ENCODE assay signal across 9 cellular contexts in genomic region chr1:94094466-94095111, GRCh38. TPM values are rescaled to one million over a fixed set of nuclear protein-coding genes. Genes with fewer than 3 reads are reported as not detected.
DNase-seq lines count a peak whose midpoint lies in the region; TF ChIP-seq lines count a peak whose summit lies in the region.
"Had no signal": no experiment of that assay in that cellular context is flagged by ENCODE, and none has a peak within 500 bp of the region (broad histone marks: within the 10 kb centered on the region; RNA-seq: fewer than 3 reads in every experiment).

No MANE protein-coding gene starts in this region.

- H3K9me3 ChIP-seq in KOPT-K1 (ENCODE audit: insufficient read depth, low read length, poor library complexity, severe bottlenecking) (no peaks in the 10 kb centered on the region), testis (no peaks in the 10 kb centered on the region)

- TF ChIP-seq POLR2A in testis (IDR thresholded peaks at IDR 0.05): no peak

- DNase-seq in dedifferentiated amniotic fluid mesenchymal stem cell (ENCODE audit: extremely low spot score) (peak; percentile 44), lung microvascular endothelial cell (ENCODE audit: low read depth in 2 of 2) (peak; percentile 86 to 95), testis (peak; percentile 55), UCSD-AML1 (lab: John Stamatoyannopoulos, UW; ENCODE audit: unreplicated experiment) (no peak), D341Med (ENCODE audit: low spot score) (no peak), GM10248 (ENCODE audit: extremely low spot score) (no peak)
- no peak for DNase-seq in activated CD4-positive, CD25-positive, alpha-beta regulatory T cell (lab: John Stamatoyannopoulos, UW)
- DNase-seq: activated T-cell treated with anti-CD3 and anti-CD28 coated beads, Interleukin-2, amount 50 U/mL, for 1 hour had no signal

- TF ChIP-seq CTCF in testis (IDR thresholded peaks at IDR 0.05): no peak
- TF ChIP-seq CTCF in GM10248 (IDR thresholded peaks at IDR 0.05; ENCODE audit: control extremely low read depth, extremely low read depth, low read depth, missing control alignments): no peak

- peaks cover 32% of the 10 kb centered on the region for H3K4me1 ChIP-seq in testis

- intact Hi-C loops in testis (cut with DNase I; ENCODE audit: low total_unique reads): no loop called here

- no peak overlapping the region for H3K4me3 ChIP-seq in testis

- H3K36me3 ChIP-seq in KOPT-K1 (ENCODE audit: insufficient read depth, low read length) (no peaks in the 10 kb centered on the region), testis (ENCODE audit: low read depth, missing control alignments) (no peaks in the 10 kb centered on the region)

- WGBS in testis, 2 donors: 32 to 47% methylated on average over 14 of the region's 14 CpGs

- CTCF ChIA-PET in GM10248 (lab: Yijun Ruan, JAX): interaction anchor here (1.6 kb wide), 1 partner anchor 56 kb away, joined by 3 read pairs; no protein-coding TSS in a partner anchor

- POLR2A ChIA-PET in GM10248 (lab: Yijun Ruan, JAX): no interaction called here

- H3K27me3 ChIP-seq in testis: no peaks in the 10 kb centered on the region

- H3K27ac ChIP-seq in KOPT-K1 (ENCODE audit: low read depth, low read length, poor library complexity, severe bottlenecking) (peak overlapping the region; percentile 95), testis (peak overlapping the region in 1 of 2 donors; percentile 57)

RNA-seq across cellular contexts. Expression of gene ABCA4, which starts 26.4 kb away (rescaled TPM):
- total RNA-seq in lung microvascular endothelial cell (60.8 and 487 TPM in 2 replicates), testis (1 to 10 TPM; 1.6 to 1.8 TPM)
- 1.8 TPM for polyA plus RNA-seq in testis (ENCODE audit: insufficient read depth, low read depth, low replicate concordance)

Comparison
In these comparisons a context has a peak if more than half of its experiments do, and no peak if none do; other contexts are left out.
1. DNase-seq: peak in dedifferentiated amniotic fluid mesenchymal stem cell (single experiment), lung microvascular endothelial cell (2 of 2) and testis (single experiment); none in UCSD-AML1 (single experiment), activated CD4-positive, CD25-positive, alpha-beta regulatory T cell (0 of 4), D341Med (single experiment) and GM10248 (single experiment).
2. RNA of gene ABCA4, which starts 26.4 kb away (total RNA-seq): 60.8 to 487 TPM in lung microvascular endothelial cell; 1.6 to 1.8 TPM in testis; every median in the first group is over 10 times any median in the second.